ENCODE assay signal across 29 cellular contexts in the genomic region with DNA sequence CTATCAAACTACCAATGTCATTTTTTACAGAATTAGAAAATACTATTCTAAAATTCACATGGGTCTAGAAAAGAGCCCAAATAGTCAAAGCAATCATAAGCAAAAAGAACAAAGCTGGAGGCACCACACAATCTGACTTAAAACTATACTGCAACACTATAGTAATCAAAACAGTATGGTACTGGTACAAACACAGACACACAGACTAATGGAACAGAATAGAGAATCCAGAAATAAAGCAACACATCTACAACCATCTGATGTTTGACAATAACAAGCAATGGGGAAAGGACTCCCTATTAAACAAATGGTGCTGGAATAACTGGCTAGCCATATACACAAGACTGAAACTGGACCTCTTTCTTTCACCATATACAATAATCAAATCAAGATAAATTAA.
"Had no signal": no experiment of that assay in that cellular context is flagged by ENCODE, and none has a peak within 500 bp of the region (broad histone marks: within the 10 kb centered on the region; RNA-seq: fewer than 3 reads in every experiment).

No MANE protein-coding gene starts in this region.

- H3K27me3 Mint-ChIP-seq: stimulated activated memory B cell treated with anti-CD40 and anti-IgM and Interleukin-4, amounts not matched to agents 10 μg/mL and 1 μg/mL and 100 μg/mL, for 72 hours; stimulated activated naive CD8-positive, alpha-beta T cell treated with anti-CD3 and anti-CD28 coated beads, Interleukin-15, Interleukin-2, amounts not matched to agents 100 ng/mL and 50 ng/mL, for 24 hours had no signal

- H3K4me3 ChIP-seq: stomach, suprapubic skin, testis, thoracic aorta, thyroid gland, tibial artery, tibial nerve, transverse colon, upper lobe of left lung, upper lobe of right lung, uterus, vagina had no signal

- H3K27ac Mint-ChIP-seq: stimulated activated effector memory CD8-positive, alpha-beta T cell treated with anti-CD3 and anti-CD28 coated beads, Interleukin-12 subunit alpha, Interleukin-12 subunit beta, amount 100 ng/mL, for 72 hours; stimulated activated memory B cell treated with anti-CD40 and anti-IgM and Interleukin-4, amounts not matched to agents 10 μg/mL and 1 μg/mL and 100 μg/mL, for 72 hours; stimulated activated naive B cell treated with anti-CD40 and anti-IgM and Interleukin-4, amounts not matched to agents 10 μg/mL and 1 μg/mL and 100 μg/mL, for 72 hours; stimulated activated naive CD8-positive, alpha-beta T cell treated with anti-CD3 and anti-CD28 coated beads, Interleukin-15, amount 100 ng/mL, for 72 hours; stimulated activated naive CD8-positive, alpha-beta T cell treated with anti-CD3 and anti-CD28 coated beads, Interleukin-15, Interleukin-2, amounts not matched to agents 100 ng/mL and 50 ng/mL, for 24 hours; type B pancreatic cell had no signal

- H3K4me3 Mint-ChIP-seq: stimulated activated effector memory CD8-positive, alpha-beta T cell treated with anti-CD3 and anti-CD28 coated beads, Interleukin-12 subunit alpha, Interleukin-12 subunit beta, amount 100 ng/mL, for 72 hours; stimulated activated memory B cell treated with anti-CD40 and anti-IgM and Interleukin-4, amounts not matched to agents 10 μg/mL and 1 μg/mL and 100 μg/mL, for 72 hours; stimulated activated naive B cell treated with anti-CD40 and anti-IgM and Interleukin-4, amounts not matched to agents 10 μg/mL and 1 μg/mL and 100 μg/mL, for 72 hours; stimulated activated naive CD8-positive, alpha-beta T cell treated with anti-CD3 and anti-CD28 coated beads, Interleukin-15, amount 100 ng/mL, for 72 hours; stimulated activated naive CD8-positive, alpha-beta T cell treated with anti-CD3 and anti-CD28 coated beads, Interleukin-15, Interleukin-2, amounts not matched to agents 100 ng/mL and 50 ng/mL, for 24 hours; type B pancreatic cell had no signal

- H3K36me3 ChIP-seq: stomach, suprapubic skin, thoracic aorta, thyroid gland, tibial artery, tibial nerve, transverse colon, upper lobe of left lung, upper lobe of right lung, uterus, vagina had no signal

- H3K36me3 Mint-ChIP-seq: type B pancreatic cell had no signal

- H3K9me3 ChIP-seq: testis, thyroid gland, upper lobe of right lung, uterus, vagina had no signal

- DNase-seq: stimulated activated CD4-positive, alpha-beta T cell treated with anti-CD3 and anti-CD28 coated beads, Interleukin-2, amount 100 ng/mL, for 48 hours; stimulated activated CD4-positive, alpha-beta T cell treated with anti-CD3 and anti-CD28 coated beads, Interleukin-4, amount 100 ng/mL, for 1 hour; stimulated activated CD4-positive, alpha-beta T cell treated with anti-CD3 and anti-CD28 coated beads, Interleukin-4, amount 100 ng/mL, for 24 hours; stimulated activated CD4-positive, alpha-beta T cell treated with anti-CD3 and anti-CD28 coated beads, Interleukin-4, amount 100 ng/mL, for 4 hours; stimulated activated CD8-positive, alpha-beta memory T cell treated with anti-CD3 and anti-CD28 coated beads, Interleukin-4, amount 100 ng/mL, for 48 hours; stimulated activated naive B cell treated with anti-CD40 and anti-IgM and Interleukin-4, amounts not matched to agents 10 μg/mL and 1 μg/mL and 100 μg/mL, for 72 hours; stimulated activated naive CD4-positive, alpha-beta T cell; stimulated activated naive CD4-positive, alpha-beta T cell treated with Interleukin-2 at 50 U/mL for 16 hours; stimulated activated naive CD8-positive, alpha-beta T cell treated with anti-CD3 and anti-CD28 coated beads, Interleukin-15, amount 100 ng/mL, for 72 hours; stimulated activated naive CD8-positive, alpha-beta T cell treated with anti-CD3 and anti-CD28 coated beads, Interleukin-15, Interleukin-2, amounts not matched to agents 100 U/mL and 50 U/mL, for 24 hours; stomach; substantia nigra; testis; thyroid gland; tibial artery; transverse colon; trophoblast cell; upper lobe of left lung; upper lobe of right lung; uterus had no signal

- H3K27ac ChIP-seq: stomach, suprapubic skin, testis, thoracic aorta, thyroid gland, tibial artery, tibial nerve, transverse colon, upper lobe of left lung, upper lobe of right lung, uterus, vagina had no signal

- H3K27me3 ChIP-seq: stomach, suprapubic skin, testis, thyroid gland, tibial artery, tibial nerve, transverse colon, upper lobe of left lung, upper lobe of right lung, uterus, vagina had no signal

- H3K4me1 ChIP-seq: stomach, suprapubic skin, testis, thyroid gland, tibial artery, tibial nerve, upper lobe of left lung, upper lobe of right lung, uterus, vagina had no signal

- ATAC-seq: stimulated activated effector memory CD8-positive, alpha-beta T cell treated with anti-CD3 and anti-CD28 coated beads, Interleukin-12 subunit alpha, Interleukin-12 subunit beta, amount 100 ng/mL, for 72 hours; stimulated activated memory B cell treated with anti-CD40 and anti-IgM and Interleukin-4, amounts not matched to agents 10 μg/mL and 1 μg/mL and 100 μg/mL, for 72 hours; stimulated activated naive B cell treated with anti-CD40 and anti-IgM and Interleukin-4, amounts not matched to agents 10 μg/mL and 1 μg/mL and 100 μg/mL, for 72 hours; stimulated activated naive CD8-positive, alpha-beta T cell treated with anti-CD3 and anti-CD28 coated beads, Interleukin-15, amount 100 ng/mL, for 72 hours; stimulated activated naive CD8-positive, alpha-beta T cell treated with anti-CD3 and anti-CD28 coated beads, Interleukin-15, Interleukin-2, amounts not matched to agents 100 U/mL and 50 U/mL, for 24 hours; upper lobe of right lung had no signal

- FAIRE-seq: urothelium cell line had no signal
